Comparison of ENCODE assay signal across 9 cellular contexts in genomic region chr1:6599991-6600390, GRCh38. TPM values are rescaled to one million over a fixed set of nuclear protein-coding genes. Genes with fewer than 3 reads are reported as not detected.
DNase-seq lines count a peak whose midpoint lies in the region; ATAC-seq, FAIRE-seq and TF ChIP-seq lines count a peak whose summit lies in the region.
"Not testable (repeated sequence)": the region's sequence is repeated elsewhere in the genome, so short reads cannot be mapped to it uniquely, and the experiment has no call there.
"Had no signal": no experiment of that assay in that cellular context is flagged by ENCODE, and none has a peak within 500 bp of the region (broad histone marks: within the 10 kb centered on the region; RNA-seq: fewer than 3 reads in every experiment).

No MANE protein-coding gene starts in this region.

- H3K4me3 ChIP-seq in GM06990 (replicated peaks; ENCODE audit: low read depth, low read length) (peak overlapping the region; percentile 86), OCI-LY3 (ENCODE audit: low read length) (peak overlapping the region; percentile 90), bronchial epithelial cell (ENCODE audit: low read depth, low read length) (peak overlapping the region; percentile 99), fibroblast of villous mesenchyme (ENCODE audit: low read depth, low read length) (peak overlapping the region; percentile 93), mononuclear cell (ENCODE audit: low read length) (peak overlapping the region; percentile 84), sigmoid colon (peak overlapping the region; percentile 77 to 96 (median 89)), uterus (peak overlapping the region; percentile 74 to 95)

- H3K4me1 ChIP-seq in OCI-LY3 (ENCODE audit: low read length) (peaks cover 25% of the 10 kb centered on the region), mononuclear cell (ENCODE audit: insufficient read depth, low read length) (peaks cover 56% of the 10 kb centered on the region), sigmoid colon (peaks cover 0 to 71% (median 67%) of the 10 kb centered on the region in 4 donors), uterus (peaks cover 15 to 31% of the 10 kb centered on the region in 2 donors)

- peak overlapping the region; percentile 95 for H3K4me3 Mint-ChIP-seq in activated T-cell treated with anti-CD3 and anti-CD28 coated beads, Interleukin-2, amount 50 U/mL, for 4 hours

- H2AFZ ChIP-seq in OCI-LY3 (ENCODE audit: low read depth, low read length) = not testable (repeated sequence)

- WGBS in sigmoid colon, 2 donors = 50 to 68% methylated on average over 8 of the region's 8 CpGs

- H3K36me3 ChIP-seq in GM06990 (ENCODE audit: control insufficient read depth, insufficient read depth, low read length) (peaks cover 19% of the 10 kb centered on the region), OCI-LY3 (replicated peaks; ENCODE audit: low read depth, low read length) (peaks cover 17% of the 10 kb centered on the region), bronchial epithelial cell (ENCODE audit: control insufficient read depth, insufficient read depth, low read length) (peaks cover 40% of the 10 kb centered on the region), sigmoid colon (peaks cover 25 to 46% (median 38%) of the 10 kb centered on the region in 4 donors)
- H3K36me3 ChIP-seq in uterus = not testable (repeated sequence)

- FAIRE-seq in bronchial epithelial cell (lab: Jason Lieb, UNC) = not testable (repeated sequence)

- H3K4me1 Mint-ChIP-seq in activated T-cell treated with anti-CD3 and anti-CD28 coated beads, Interleukin-2, amount 50 U/mL, for 4 hours (ENCODE audit: low read depth) = peaks cover 55% of the 10 kb centered on the region

- peaks cover 30% of the 10 kb centered on the region for H4K20me1 ChIP-seq in OCI-LY3 (ENCODE audit: insufficient read depth, low read length)

- ATAC-seq in activated T-cell treated with anti-CD3 and anti-CD28 coated beads, Interleukin-2, amount 50 U/mL, for 4 hours = not testable (repeated sequence)

- peaks cover 12% of the 10 kb centered on the region for H3K36me3 Mint-ChIP-seq in activated T-cell treated with anti-CD3 and anti-CD28 coated beads, Interleukin-2, amount 50 U/mL, for 4 hours (ENCODE audit: insufficient read depth)

- H3K9ac ChIP-seq in OCI-LY3 (ENCODE audit: low read length) = peak overlapping the region; percentile 73

- peaks cover 64% of the 10 kb centered on the region for H3K79me2 ChIP-seq in OCI-LY3 (ENCODE audit: low read length)

- not testable (repeated sequence) for H3K27me3 ChIP-seq in GM06990 (replicated peaks; ENCODE audit: control insufficient read depth, insufficient read depth, low read length); OCI-LY3 (ENCODE audit: low read depth, low read length); bronchial epithelial cell (ENCODE audit: control insufficient read depth, insufficient read depth, low read length); mononuclear cell (ENCODE audit: insufficient read depth, low read length); sigmoid colon; uterus

- H3K27ac ChIP-seq in OCI-LY3 (ENCODE audit: low read length) = not testable (repeated sequence)
- H3K27ac ChIP-seq in sigmoid colon (peak overlapping the region; percentile 97 to 99 (median 98)), uterus (peak overlapping the region; percentile 99 to 100)

- H3K27me3 Mint-ChIP-seq in activated T-cell treated with anti-CD3 and anti-CD28 coated beads, Interleukin-2, amount 50 U/mL, for 4 hours (ENCODE audit: low read depth) = not testable (repeated sequence)

- peak overlapping the region; percentile 99 for H3K4me2 ChIP-seq in OCI-LY3 (ENCODE audit: low read length)

- TF ChIP-seq POLR2A in sigmoid colon (IDR thresholded peaks at IDR 0.05); uterus (IDR thresholded peaks at IDR 0.05): not testable (repeated sequence)

- not testable (repeated sequence) for H3K9me3 Mint-ChIP-seq in activated T-cell treated with anti-CD3 and anti-CD28 coated beads, Interleukin-2, amount 50 U/mL, for 4 hours

- not testable (repeated sequence) for TF ChIP-seq CTCF in GM06990 (IDR thresholded peaks at IDR 0.05; ENCODE audit: insufficient read depth, low read length, poor library complexity, severe bottlenecking); OCI-LY3 (IDR thresholded peaks at IDR 0.05; ENCODE audit: low read depth, low read length); bronchial epithelial cell (IDR thresholded peaks at IDR 0.05; ENCODE audit: insufficient read depth, low read length, severe bottlenecking); fibroblast of villous mesenchyme (IDR thresholded peaks at IDR 0.05; ENCODE audit: insufficient read depth, low read depth, low read length); sigmoid colon (IDR thresholded peaks at IDR 0.05); uterus (IDR thresholded peaks at IDR 0.05)

- not testable (repeated sequence) for DNase-seq in GM06990 (ENCODE audit: extremely low read depth, insufficient read length); activated T-cell treated with anti-CD3 and anti-CD28 coated beads, Interleukin-2, amount 50 U/mL, for 4 hours; bronchial epithelial cell (ENCODE audit: low read depth); fibroblast of villous mesenchyme (ENCODE audit: low read depth); sigmoid colon; uterus

- H3K9me3 ChIP-seq in OCI-LY3 (ENCODE audit: insufficient read depth, low read length); mononuclear cell (ENCODE audit: low read depth, low read length); sigmoid colon; uterus: not testable (repeated sequence)

- intact Hi-C loops in sigmoid colon (cut with DNase I) (loop anchor here (2.0 to 5.0 kb wide), 3 partner anchors 19 to 43 kb away; partner anchors contain the start of gene TAS1R1), uterus (cut with DNase I; ENCODE audit: low total_unique reads) (loop anchor here (2.0 kb wide), 1 partner anchor 45 kb away; the partner anchor contains the start of genes NOL9 and TAS1R1)

- TF ChIP-seq EP300 in sigmoid colon (IDR thresholded peaks at IDR 0.05) = not testable (repeated sequence)

RNA-seq across cellular contexts. Expression of gene KLHL21, which starts 2.7 kb away (rescaled TPM):
- 10 to 100 TPM; 49.5 to 54.9 (median 51.4) TPM for total RNA-seq in activated T-cell treated with anti-CD3 and anti-CD28 coated beads, Interleukin-2, amount 50 U/mL, for 4 hours
- 30.2 and 38.7 TPM in 2 replicates for total RNA-seq in bronchial epithelial cell
- total RNA-seq in fibroblast of villous mesenchyme = 49.0 and 51.8 TPM in 2 replicates
- 57.4 TPM for total RNA-seq in mononuclear cell
- 10 to 100 TPM; 54.0 to 83.6 (median 73.2) TPM for total RNA-seq in sigmoid colon
- polyA plus RNA-seq in sigmoid colon = 10 to 100 TPM in 1 of 3 donors, 1 to 10 TPM in 2; 4.8 to 12.0 (median 5.1) TPM
- 10 to 100 TPM; 17.4 to 31.1 (median 20.6) TPM for total RNA-seq in uterus

RNA-seq across cellular contexts. Expression of gene PHF13, which starts 13.5 kb away (rescaled TPM):
- 10 to 100 TPM; 10.5 to 14.4 (median 10.9) TPM for total RNA-seq in activated T-cell treated with anti-CD3 and anti-CD28 coated beads, Interleukin-2, amount 50 U/mL, for 4 hours
- total RNA-seq in bronchial epithelial cell (6.1 and 9.9 TPM in 2 replicates), fibroblast of villous mesenchyme (16.8 TPM in 2 replicates), mononuclear cell (4.7 TPM), sigmoid colon (10 to 100 TPM; 12.5 to 19.4 (median 15.9) TPM), uterus (10 to 100 TPM in 2 of 4 donors, 1 to 10 TPM in 2; 1.8 to 29.6 (median 15.0) TPM)
- 1 to 10 TPM; 3.9 to 6.7 (median 4.2) TPM for polyA plus RNA-seq in sigmoid colon

RNA-seq across cellular contexts. Expression of gene ZBTB48, which starts 20.2 kb away (rescaled TPM):
- total RNA-seq in activated T-cell treated with anti-CD3 and anti-CD28 coated beads, Interleukin-2, amount 50 U/mL, for 4 hours = 10 to 100 TPM; 32.1 to 37.6 (median 33.7) TPM
- total RNA-seq in bronchial epithelial cell (18.7 and 19.7 TPM in 2 replicates), fibroblast of villous mesenchyme (10.0 and 10.8 TPM in 2 replicates), mononuclear cell (13.1 TPM), sigmoid colon (10 to 100 TPM; 14.4 to 26.8 (median 16.3) TPM), uterus (10 to 100 TPM; 26.5 to 79.7 (median 47.6) TPM)
- 10 to 100 TPM; 15.0 to 31.3 (median 23.4) TPM for polyA plus RNA-seq in sigmoid colon

RNA-seq across cellular contexts. Expression of gene THAP3, which starts 24.7 kb away (rescaled TPM):
- 10 to 100 TPM; 16.7 to 19.5 (median 19.1) TPM for total RNA-seq in activated T-cell treated with anti-CD3 and anti-CD28 coated beads, Interleukin-2, amount 50 U/mL, for 4 hours
- total RNA-seq in bronchial epithelial cell (24.0 and 26.6 TPM in 2 replicates), fibroblast of villous mesenchyme (18.7 and 19.4 TPM in 2 replicates), mononuclear cell (7.6 TPM), sigmoid colon (10 to 100 TPM; 22.7 to 30.6 (median 26.6) TPM), uterus (10 to 100 TPM; 19.1 to 23.9 (median 21.9) TPM)
- polyA plus RNA-seq in sigmoid colon = 10 to 100 TPM; 12.6 to 20.5 (median 15.3) TPM

RNA-seq across cellular contexts. Expression of gene TAS1R1, which starts 44.9 kb away (rescaled TPM):
- not detected for total RNA-seq in activated T-cell treated with anti-CD3 and anti-CD28 coated beads, Interleukin-2, amount 50 U/mL, for 4 hours
- total RNA-seq in bronchial epithelial cell (not detected in 2 replicates), fibroblast of villous mesenchyme (under 0.01 TPM in 1 of 2 replicates, not detected in the other), mononuclear cell (0.10 TPM), sigmoid colon (under 1 TPM in 1 of 4 donors, not detected in 3; 0.36 TPM), uterus (not detected)
- polyA plus RNA-seq in sigmoid colon = under 1 TPM in 1 of 3 donors, not detected in 2; 0.10 TPM
- total RNA-seq: posterior vena cava had no signal
